8 cellular contexts compared by ENCODE assay signal in genomic region chr14:61569783-61570182, GRCh38.
DNase-seq lines count a peak whose midpoint lies in the region; ATAC-seq and TF ChIP-seq lines count a peak whose summit lies in the region.

No MANE protein-coding gene starts in this region.

- H3K9me3 ChIP-seq in CD8-positive, alpha-beta T cell (ENCODE audit: low read length): no peaks in the 10 kb centered on the region
- H3K9me3 ChIP-seq in left lung: no peaks in the 10 kb centered on the region

- H3K27ac ChIP-seq in CD8-positive, alpha-beta T cell (ENCODE audit: low read depth, low read length): no peak overlapping the region
- H3K27ac ChIP-seq in left lung: peak overlapping the region; percentile 40 to 94

- H3K4me3 Mint-ChIP-seq in CD8-positive, alpha-beta T cell: peak overlapping the region; percentile 62
- peak overlapping the region; percentile 36 for H3K4me3 Mint-ChIP-seq in activated naive CD8-positive, alpha-beta T cell treated with anti-CD3 and anti-CD28 coated beads, Interleukin-2, amount 50 U/mL, for 24 hours
- peak overlapping the region in 2 of 5 donors; percentile 16 to 35 for H3K4me3 Mint-ChIP-seq in immature natural killer cell

- peak in 6 of 7 experiments; percentile 22 to 79 (median 52) for DNase-seq in CD8-positive, alpha-beta T cell
- peak; percentile 85 for DNase-seq in NK-92 treated with Interleukin-12 subunit alpha and Interleukin-12 subunit beta, amount 100 ng/mL, for 24 hours (lab: John Stamatoyannopoulos, UW)
- peak; percentile 56 for DNase-seq in activated naive CD8-positive, alpha-beta T cell treated with anti-CD3 and anti-CD28 coated beads, Interleukin-2, amount 50 U/mL, for 24 hours
- DNase-seq in left lung (peak; percentile 77 to 86), 8988T (no peak), mesenteric fat pad (ENCODE audit: low spot score) (no peak), immature natural killer cell (no peak), iPS-NIHi7 (ENCODE audit: extremely low spot score) (no peak)

- H3K4me1 Mint-ChIP-seq in CD8-positive, alpha-beta T cell (ENCODE audit: low read depth): peaks cover 50% of the 10 kb centered on the region
- peaks cover 80% of the 10 kb centered on the region for H3K4me1 Mint-ChIP-seq in activated naive CD8-positive, alpha-beta T cell treated with anti-CD3 and anti-CD28 coated beads, Interleukin-2, amount 50 U/mL, for 24 hours
- peaks cover 18 to 26% of the 10 kb centered on the region in 2 donors for H3K4me1 Mint-ChIP-seq in immature natural killer cell

- CTCF ChIA-PET in CD8-positive, alpha-beta T cell (lab: Charles Lee): interaction anchor here (1.0 to 1.5 kb wide), 2 partner anchors 11 to 104 kb away, joined by 3 to 5 read pairs; no protein-coding TSS in a partner anchor

- no peak overlapping the region for H3K4me3 ChIP-seq in CD8-positive, alpha-beta T cell (ENCODE audit: low read depth, low read length)
- H3K4me3 ChIP-seq in left lung: peak overlapping the region in 1 of 2 donors; percentile 22

- no peaks in the 10 kb centered on the region for H3K36me3 Mint-ChIP-seq in CD8-positive, alpha-beta T cell
- H3K36me3 Mint-ChIP-seq in activated naive CD8-positive, alpha-beta T cell treated with anti-CD3 and anti-CD28 coated beads, Interleukin-2, amount 50 U/mL, for 24 hours (ENCODE audit: low read depth): peaks cover 4% of the 10 kb centered on the region
- peaks cover 4 to 11% (median 11%) of the 10 kb centered on the region in 3 donors for H3K36me3 Mint-ChIP-seq in immature natural killer cell

- no peaks in the 10 kb centered on the region for H3K36me3 ChIP-seq in CD8-positive, alpha-beta T cell (ENCODE audit: insufficient read depth, low read length)
- H3K36me3 ChIP-seq in left lung: no peaks in the 10 kb centered on the region

- H3K27me3 ChIP-seq in CD8-positive, alpha-beta T cell (ENCODE audit: insufficient read depth, low read length): no peaks in the 10 kb centered on the region
- no peaks in the 10 kb centered on the region for H3K27me3 ChIP-seq in left lung

- no peak for TF ChIP-seq CTCF in CD8-positive, alpha-beta T cell (IDR thresholded peaks at IDR 0.05)
- no peak for TF ChIP-seq CTCF in left lung (IDR thresholded peaks at IDR 0.05)

- H3K27ac Mint-ChIP-seq in CD8-positive, alpha-beta T cell: peak overlapping the region; percentile 86
- H3K27ac Mint-ChIP-seq in activated naive CD8-positive, alpha-beta T cell treated with anti-CD3 and anti-CD28 coated beads, Interleukin-2, amount 50 U/mL, for 24 hours: peak overlapping the region; percentile 78
- H3K27ac Mint-ChIP-seq in immature natural killer cell: peak overlapping the region in 1 of 6 donors; percentile 69

- ATAC-seq in CD8-positive, alpha-beta T cell: peak; percentile 80
- peak; percentile 74 for ATAC-seq in activated naive CD8-positive, alpha-beta T cell treated with anti-CD3 and anti-CD28 coated beads, Interleukin-2, amount 50 U/mL, for 24 hours
- peak; percentile 60 for ATAC-seq in left lung

- H3K4me1 ChIP-seq in CD8-positive, alpha-beta T cell (ENCODE audit: insufficient read depth, low read length): peaks cover 39% of the 10 kb centered on the region
- peaks cover 21 to 94% of the 10 kb centered on the region in 2 donors for H3K4me1 ChIP-seq in left lung

- H3K9me3 Mint-ChIP-seq in CD8-positive, alpha-beta T cell: no peaks in the 10 kb centered on the region
- H3K9me3 Mint-ChIP-seq in activated naive CD8-positive, alpha-beta T cell treated with anti-CD3 and anti-CD28 coated beads, Interleukin-2, amount 50 U/mL, for 24 hours: no peaks in the 10 kb centered on the region
- no peaks in the 10 kb centered on the region for H3K9me3 Mint-ChIP-seq in immature natural killer cell

- intact Hi-C loops in CD8-positive, alpha-beta T cell (cut with DNase I, micrococcal nuclease): loop anchor here in 1 of 2 experiments (5.0 kb wide), 4 partner anchors 43 to 148 kb away; partner anchors contain the start of gene HIF1A
- intact Hi-C loops in left lung (cut with DNase I): loop anchor here in 1 of 2 donors (10.0 kb wide), 2 partner anchors 95 to 125 kb away; partner anchors contain the start of gene HIF1A

- POLR2A ChIA-PET in CD8-positive, alpha-beta T cell (lab: Charles Lee): interaction anchor here (0.8 to 1.5 kb wide), 4 partner anchors 16 to 128 kb away, joined by 3 to 5 read pairs (median 4); partner anchors contain the start of gene HIF1A

- H3K27me3 Mint-ChIP-seq in CD8-positive, alpha-beta T cell (ENCODE audit: low read depth): no peaks in the 10 kb centered on the region
- no peaks in the 10 kb centered on the region for H3K27me3 Mint-ChIP-seq in activated naive CD8-positive, alpha-beta T cell treated with anti-CD3 and anti-CD28 coated beads, Interleukin-2, amount 50 U/mL, for 24 hours
- H3K27me3 Mint-ChIP-seq in immature natural killer cell (ENCODE audit: low read depth in 3 of 3): peaks cover 9 to 15% (median 9%) of the 10 kb centered on the region in 3 donors

Comparison
In these comparisons a context has a peak if more than half of its experiments do, and no peak if none do; other contexts are left out.
1. DNase-seq: peak in CD8-positive, alpha-beta T cell (6 of 7), NK-92 treated with Interleukin-12 subunit alpha and Interleukin-12 subunit beta, amount 100 ng/mL, for 24 hours (single experiment), activated naive CD8-positive, alpha-beta T cell treated with anti-CD3 and anti-CD28 coated beads, Interleukin-2, amount 50 U/mL, for 24 hours (single experiment) and left lung (2 of 2); none in 8988T (single experiment), mesenteric fat pad (single experiment), immature natural killer cell (0 of 3) and iPS-NIHi7 (single experiment).
2. Peak in every context shown above with its lines, with median percentiles within 50 percentile points of each other: ATAC-seq.